In the genomic region with DNA sequence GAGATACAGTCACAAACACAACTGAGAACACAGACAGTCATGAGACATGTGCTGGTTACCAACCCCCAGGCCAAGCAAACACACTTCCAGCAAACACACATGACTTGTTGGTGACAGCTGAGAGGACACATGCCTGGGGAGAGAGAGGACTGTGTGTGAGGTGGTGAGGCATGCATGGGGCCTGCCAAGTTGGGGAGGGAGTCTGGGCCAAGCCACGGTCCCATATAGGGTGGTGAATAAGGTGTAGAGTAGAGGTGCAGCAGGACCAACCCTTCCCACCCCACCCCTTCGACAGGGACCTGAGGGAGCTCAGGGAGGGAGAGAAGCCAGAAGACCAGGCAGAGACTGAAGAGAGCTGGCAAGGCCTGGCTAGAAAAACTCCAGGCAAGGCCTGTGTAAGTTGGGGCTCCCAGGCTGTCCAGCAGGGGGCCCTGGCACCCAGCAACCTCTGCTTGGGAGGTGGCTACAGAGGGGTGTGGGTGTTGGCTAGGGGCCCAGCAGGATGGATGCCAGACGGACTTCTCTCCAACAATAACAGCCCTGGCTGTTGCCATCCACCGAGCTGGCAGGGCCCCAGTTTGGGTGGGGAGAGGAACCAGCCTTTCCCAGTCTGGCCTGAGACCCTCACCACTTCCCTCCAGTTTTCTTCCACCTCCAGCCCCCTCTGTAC, we compare ENCODE assay signal across 1 cellular context.
TF ChIP-seq lines count a peak whose summit lies in the region.

No MANE protein-coding gene starts in this region.

TF ChIP-seq in SK-N-SH, 30 proteins besides CTCF, POLR2A, EP300 and RAD21:
- TF ChIP-seq JUND (IDR thresholded peaks at IDR 0.05), result no peak
- TF ChIP-seq SMC3 (IDR thresholded peaks at IDR 0.05; ENCODE audit: low read depth, low read length), result peak; percentile 66
- no peak for TF ChIP-seq MEF2A (IDR thresholded peaks at IDR 0.05; ENCODE audit: borderline replicate concordance, low read depth)
- TF ChIP-seq, protein P1, sequence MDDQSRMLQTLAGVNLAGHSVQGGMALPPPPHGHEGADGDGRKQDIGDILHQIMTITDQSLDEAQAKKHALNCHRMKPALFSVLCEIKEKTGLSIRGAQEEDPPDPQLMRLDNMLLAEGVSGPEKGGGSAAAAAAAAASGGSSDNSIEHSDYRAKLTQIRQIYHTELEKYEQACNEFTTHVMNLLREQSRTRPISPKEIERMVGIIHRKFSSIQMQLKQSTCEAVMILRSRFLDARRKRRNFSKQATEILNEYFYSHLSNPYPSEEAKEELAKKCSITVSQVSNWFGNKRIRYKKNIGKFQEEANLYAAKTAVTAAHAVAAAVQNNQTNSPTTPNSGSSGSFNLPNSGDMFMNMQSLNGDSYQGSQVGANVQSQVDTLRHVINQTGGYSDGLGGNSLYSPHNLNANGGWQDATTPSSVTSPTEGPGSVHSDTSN (IDR thresholded peaks at IDR 0.05), result no peak
- TF ChIP-seq POLR2AphosphoS5 (IDR thresholded peaks at IDR 0.05; ENCODE audit: low read depth, low read length), result no peak
- no peak for TF ChIP-seq EZH2phosphoT487 (IDR thresholded peaks at IDR 0.05; ENCODE audit: borderline replicate concordance, low read depth)
- TF ChIP-seq FOSL2 (IDR thresholded peaks at IDR 0.05; ENCODE audit: borderline replicate concordance, low read depth), result no peak
- TF ChIP-seq SIN3A (IDR thresholded peaks at IDR 0.05; ENCODE audit: borderline replicate concordance, low read depth, low read length), result peak; percentile 41; the same call in 1 of the 2 replicates
- no peak; the same call in 1 of the 2 replicates for TF ChIP-seq RFX5 (IDR thresholded peaks at IDR 0.05; ENCODE audit: low read length)
- TF ChIP-seq FOXJ3 (CRISPR knock-in tag; IDR thresholded peaks at IDR 0.05), result peak; percentile 47; the same call in 1 of the 2 replicates
- TF ChIP-seq, protein P2, sequence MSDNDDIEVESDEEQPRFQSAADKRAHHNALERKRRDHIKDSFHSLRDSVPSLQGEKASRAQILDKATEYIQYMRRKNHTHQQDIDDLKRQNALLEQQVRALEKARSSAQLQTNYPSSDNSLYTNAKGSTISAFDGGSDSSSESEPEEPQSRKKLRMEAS (IDR thresholded peaks at IDR 0.05; ENCODE audit: low read depth), result 0 out of 2 replicates have a peak, but pooled peaks have one; percentile 18
- peak; percentile 55 for TF ChIP-seq RCOR1 (IDR thresholded peaks at IDR 0.05; ENCODE audit: low read length)
- TF ChIP-seq MXI1 (IDR thresholded peaks at IDR 0.05; ENCODE audit: low read depth, low read length), result peak; percentile 88
- TF ChIP-seq NRF1 (IDR thresholded peaks at IDR 0.05; ENCODE audit: low read depth, low read length), result no peak
- TF ChIP-seq NFIC (IDR thresholded peaks at IDR 0.05; ENCODE audit: borderline replicate concordance), result peak; percentile 96
- TF ChIP-seq TAF1 (IDR thresholded peaks at IDR 0.05; ENCODE audit: borderline replicate concordance, low read depth, low read length), result no peak
- TF ChIP-seq GABPA (IDR thresholded peaks at IDR 0.05; ENCODE audit: low read depth), result no peak
- TF ChIP-seq FOXM1 (IDR thresholded peaks at IDR 0.05; ENCODE audit: low read depth), result no peak
- TF ChIP-seq, protein P3, sequence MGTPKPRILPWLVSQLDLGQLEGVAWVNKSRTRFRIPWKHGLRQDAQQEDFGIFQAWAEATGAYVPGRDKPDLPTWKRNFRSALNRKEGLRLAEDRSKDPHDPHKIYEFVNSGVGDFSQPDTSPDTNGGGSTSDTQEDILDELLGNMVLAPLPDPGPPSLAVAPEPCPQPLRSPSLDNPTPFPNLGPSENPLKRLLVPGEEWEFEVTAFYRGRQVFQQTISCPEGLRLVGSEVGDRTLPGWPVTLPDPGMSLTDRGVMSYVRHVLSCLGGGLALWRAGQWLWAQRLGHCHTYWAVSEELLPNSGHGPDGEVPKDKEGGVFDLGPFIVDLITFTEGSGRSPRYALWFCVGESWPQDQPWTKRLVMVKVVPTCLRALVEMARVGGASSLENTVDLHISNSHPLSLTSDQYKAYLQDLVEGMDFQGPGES (IDR thresholded peaks at IDR 0.05; ENCODE audit: low read depth, low read length), result no peak
- TF ChIP-seq, protein P4, sequence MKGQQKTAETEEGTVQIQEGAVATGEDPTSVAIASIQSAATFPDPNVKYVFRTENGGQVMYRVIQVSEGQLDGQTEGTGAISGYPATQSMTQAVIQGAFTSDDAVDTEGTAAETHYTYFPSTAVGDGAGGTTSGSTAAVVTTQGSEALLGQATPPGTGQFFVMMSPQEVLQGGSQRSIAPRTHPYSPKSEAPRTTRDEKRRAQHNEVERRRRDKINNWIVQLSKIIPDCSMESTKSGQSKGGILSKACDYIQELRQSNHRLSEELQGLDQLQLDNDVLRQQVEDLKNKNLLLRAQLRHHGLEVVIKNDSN (IDR thresholded peaks at IDR 0.05; ENCODE audit: borderline replicate concordance, low read depth), result no peak
- TF ChIP-seq, protein P5, sequence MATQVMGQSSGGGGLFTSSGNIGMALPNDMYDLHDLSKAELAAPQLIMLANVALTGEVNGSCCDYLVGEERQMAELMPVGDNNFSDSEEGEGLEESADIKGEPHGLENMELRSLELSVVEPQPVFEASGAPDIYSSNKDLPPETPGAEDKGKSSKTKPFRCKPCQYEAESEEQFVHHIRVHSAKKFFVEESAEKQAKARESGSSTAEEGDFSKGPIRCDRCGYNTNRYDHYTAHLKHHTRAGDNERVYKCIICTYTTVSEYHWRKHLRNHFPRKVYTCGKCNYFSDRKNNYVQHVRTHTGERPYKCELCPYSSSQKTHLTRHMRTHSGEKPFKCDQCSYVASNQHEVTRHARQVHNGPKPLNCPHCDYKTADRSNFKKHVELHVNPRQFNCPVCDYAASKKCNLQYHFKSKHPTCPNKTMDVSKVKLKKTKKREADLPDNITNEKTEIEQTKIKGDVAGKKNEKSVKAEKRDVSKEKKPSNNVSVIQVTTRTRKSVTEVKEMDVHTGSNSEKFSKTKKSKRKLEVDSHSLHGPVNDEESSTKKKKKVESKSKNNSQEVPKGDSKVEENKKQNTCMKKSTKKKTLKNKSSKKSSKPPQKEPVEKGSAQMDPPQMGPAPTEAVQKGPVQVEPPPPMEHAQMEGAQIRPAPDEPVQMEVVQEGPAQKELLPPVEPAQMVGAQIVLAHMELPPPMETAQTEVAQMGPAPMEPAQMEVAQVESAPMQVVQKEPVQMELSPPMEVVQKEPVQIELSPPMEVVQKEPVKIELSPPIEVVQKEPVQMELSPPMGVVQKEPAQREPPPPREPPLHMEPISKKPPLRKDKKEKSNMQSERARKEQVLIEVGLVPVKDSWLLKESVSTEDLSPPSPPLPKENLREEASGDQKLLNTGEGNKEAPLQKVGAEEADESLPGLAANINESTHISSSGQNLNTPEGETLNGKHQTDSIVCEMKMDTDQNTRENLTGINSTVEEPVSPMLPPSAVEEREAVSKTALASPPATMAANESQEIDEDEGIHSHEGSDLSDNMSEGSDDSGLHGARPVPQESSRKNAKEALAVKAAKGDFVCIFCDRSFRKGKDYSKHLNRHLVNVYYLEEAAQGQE (IDR thresholded peaks at IDR 0.05; ENCODE audit: low read depth, low read length), result peak; percentile 8; the same call in 1 of the 2 replicates
- peak; percentile 54; the same call in 1 of the 2 replicates for TF ChIP-seq TCF12 (IDR thresholded peaks at IDR 0.05)
- TF ChIP-seq GATA2 (CRISPR knock-in tag; IDR thresholded peaks at IDR 0.05), result no peak
- no peak for TF ChIP-seq RXRA (IDR thresholded peaks at IDR 0.05; ENCODE audit: borderline replicate concordance, low read depth)
- TF ChIP-seq, protein P6, sequence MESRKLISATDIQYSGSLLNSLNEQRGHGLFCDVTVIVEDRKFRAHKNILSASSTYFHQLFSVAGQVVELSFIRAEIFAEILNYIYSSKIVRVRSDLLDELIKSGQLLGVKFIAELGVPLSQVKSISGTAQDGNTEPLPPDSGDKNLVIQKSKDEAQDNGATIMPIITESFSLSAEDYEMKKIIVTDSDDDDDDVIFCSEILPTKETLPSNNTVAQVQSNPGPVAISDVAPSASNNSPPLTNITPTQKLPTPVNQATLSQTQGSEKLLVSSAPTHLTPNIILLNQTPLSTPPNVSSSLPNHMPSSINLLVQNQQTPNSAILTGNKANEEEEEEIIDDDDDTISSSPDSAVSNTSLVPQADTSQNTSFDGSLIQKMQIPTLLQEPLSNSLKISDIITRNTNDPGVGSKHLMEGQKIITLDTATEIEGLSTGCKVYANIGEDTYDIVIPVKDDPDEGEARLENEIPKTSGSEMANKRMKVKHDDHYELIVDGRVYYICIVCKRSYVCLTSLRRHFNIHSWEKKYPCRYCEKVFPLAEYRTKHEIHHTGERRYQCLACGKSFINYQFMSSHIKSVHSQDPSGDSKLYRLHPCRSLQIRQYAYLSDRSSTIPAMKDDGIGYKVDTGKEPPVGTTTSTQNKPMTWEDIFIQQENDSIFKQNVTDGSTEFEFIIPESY (IDR thresholded peaks at IDR 0.05; ENCODE audit: borderline replicate concordance, low read depth), result no peak
- TF ChIP-seq, protein P7, sequence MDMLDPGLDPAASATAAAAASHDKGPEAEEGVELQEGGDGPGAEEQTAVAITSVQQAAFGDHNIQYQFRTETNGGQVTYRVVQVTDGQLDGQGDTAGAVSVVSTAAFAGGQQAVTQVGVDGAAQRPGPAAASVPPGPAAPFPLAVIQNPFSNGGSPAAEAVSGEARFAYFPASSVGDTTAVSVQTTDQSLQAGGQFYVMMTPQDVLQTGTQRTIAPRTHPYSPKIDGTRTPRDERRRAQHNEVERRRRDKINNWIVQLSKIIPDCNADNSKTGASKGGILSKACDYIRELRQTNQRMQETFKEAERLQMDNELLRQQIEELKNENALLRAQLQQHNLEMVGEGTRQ (IDR thresholded peaks at IDR 0.05; ENCODE audit: borderline replicate concordance, low read depth, low read length), result no peak
- no peak for TF ChIP-seq YY1 (IDR thresholded peaks at IDR 0.05; ENCODE audit: low read depth)
- TF ChIP-seq CHD2 (IDR thresholded peaks at IDR 0.05; ENCODE audit: low read length, partially characterized antibody), result peak; percentile 69
- no peak for TF ChIP-seq TEAD4 (IDR thresholded peaks at IDR 0.05; ENCODE audit: borderline replicate concordance, insufficient read depth)
- TF ChIP-seq ELF1 (IDR thresholded peaks at IDR 0.05), result no peak
